Comparison of ENCODE assay signal across 21 cellular contexts in the genomic region with DNA sequence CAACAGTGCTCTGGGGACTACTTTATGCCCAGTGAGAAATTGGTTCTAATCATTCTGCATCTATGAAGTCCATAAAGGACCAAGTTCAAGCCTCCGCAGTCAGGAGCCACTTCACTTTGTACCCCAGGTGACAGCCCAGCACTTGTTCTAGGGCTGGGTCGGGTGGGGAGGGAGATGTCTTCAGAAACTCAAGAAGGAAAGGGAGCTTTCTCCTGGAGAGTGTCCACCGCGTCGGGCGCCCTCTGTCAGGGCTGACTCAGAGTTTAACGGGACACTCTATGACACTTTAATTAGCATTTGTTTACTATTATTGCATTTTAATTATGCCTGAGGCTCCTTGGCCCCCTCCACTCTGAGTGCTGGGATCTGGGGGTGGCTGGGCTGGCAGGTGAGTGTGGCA.
DNase-seq lines count a peak whose midpoint lies in the region; ATAC-seq and TF ChIP-seq lines count a peak whose summit lies in the region.
"Had no signal": no experiment of that assay in that cellular context is flagged by ENCODE, and none has a peak within 500 bp of the region (broad histone marks: within the 10 kb centered on the region; RNA-seq: fewer than 3 reads in every experiment).

No MANE protein-coding gene starts in this region.

- H3K27me3 ChIP-seq in Peyer's patch, result no peaks in the 10 kb centered on the region
- H3K27me3 ChIP-seq: adrenal gland, esophagus squamous epithelium, neutrophil had no signal

- H3K36me3 ChIP-seq in Peyer's patch, result no peaks in the 10 kb centered on the region
- H3K36me3 ChIP-seq: adrenal gland, neutrophil had no signal

- no peak for TF ChIP-seq POLR2A in Peyer's patch (IDR thresholded peaks at IDR 0.05)

- TF ChIP-seq CTCF in Peyer's patch (IDR thresholded peaks at IDR 0.05) (no peak), fibroblast of villous mesenchyme (IDR thresholded peaks at IDR 0.05; ENCODE audit: insufficient read depth, low read depth, low read length) (no peak)

- DNase-seq in DMS79 treated with DMSO at 0.1 percent for 48 hours (lab: John Stamatoyannopoulos, UW) (peak; percentile 11), Peyer's patch (peak in 2 of 3 donors; percentile 56 to 63), fibroblast of villous mesenchyme (ENCODE audit: low read depth) (peak; percentile 21), posterior vena cava (ENCODE audit: low spot score) (peak; percentile 52), H4 (ENCODE audit: low spot score) (no peak), SIG-M5 treated with dmso at 0.1 percent for 504 hours (lab: John Stamatoyannopoulos, UW; ENCODE audit: unreplicated experiment) (no peak)
- DNase-seq: activated CD4-positive, CD25-positive, alpha-beta regulatory T cell treated with anti-CD3 and anti-CD28 coated beads, Interleukin-2, amount 50 U/mL, for 72 hours; activated naive CD4-positive, alpha-beta T cell; activated T-cell treated with anti-CD3 and anti-CD28 coated beads, Interleukin-2, amount 50 U/mL, for 4 hours; Caco-2; effector CD8-positive, alpha-beta T cell; esophagus squamous epithelium; Kasumi-1; NCI-H1092 treated with DMSO at 0.1 percent for 48 hours; NCI-H2029; retina; SHP77 treated with DMSO at 0.1 percent for 48 hours had no signal

- H3K4me1 ChIP-seq in Peyer's patch, result peaks cover 0 to 26% (median 0%) of the 10 kb centered on the region in 4 donors
- H3K4me1 ChIP-seq: adrenal gland had no signal

- ATAC-seq in GM21390 (IDR thresholded peaks at IDR 0.05; ENCODE audit: unreplicated experiment) (no peak), GM21529 (IDR thresholded peaks at IDR 0.05; ENCODE audit: unreplicated experiment) (no peak)
- ATAC-seq: activated T-cell treated with anti-CD3 and anti-CD28 coated beads, Interleukin-2, amount 50 U/mL, for 4 hours had no signal

- H3K4me3 ChIP-seq in Peyer's patch (no peak overlapping the region), fibroblast of villous mesenchyme (ENCODE audit: low read depth, low read length) (no peak overlapping the region)
- H3K4me3 ChIP-seq: adrenal gland, esophagus squamous epithelium had no signal

- H3K27ac ChIP-seq in Peyer's patch, result peak overlapping the region in 1 of 4 donors; percentile 57
- H3K27ac ChIP-seq: adrenal gland, esophagus squamous epithelium, neutrophil had no signal

- no peaks in the 10 kb centered on the region for H3K9me3 ChIP-seq in Peyer's patch
- H3K9me3 ChIP-seq: adrenal gland, Caco-2, esophagus squamous epithelium, neutrophil had no signal

- intact Hi-C loops in posterior vena cava (cut with DNase I), result no loop called here

Comparison
In these comparisons a context has a peak if more than half of its experiments do, and no peak if none do; other contexts are left out.
1. DNase-seq: peak in DMS79 treated with DMSO at 0.1 percent for 48 hours (single experiment), Peyer's patch (2 of 3), fibroblast of villous mesenchyme (single experiment) and posterior vena cava (single experiment); none in H4 (single experiment) and SIG-M5 treated with dmso at 0.1 percent for 504 hours (single experiment).